Comparison of ENCODE assay signal across 20 cellular contexts in genomic region chr11:11137339-11137738, GRCh38.
A peak's percentile ranks its signal among the peaks of the same experiment; 100 is the strongest.
DNase-seq lines count a peak whose midpoint lies in the region; ATAC-seq, FAIRE-seq and TF ChIP-seq lines count a peak whose summit lies in the region.
"Had no signal": no experiment of that assay in that cellular context is flagged by ENCODE, and none has a peak within 500 bp of the region (broad histone marks: within the 10 kb centered on the region; RNA-seq: fewer than 3 reads in every experiment).

No MANE protein-coding gene starts in this region.

- H3K27ac ChIP-seq in CD4-positive, CD25-positive, alpha-beta regulatory T cell (ENCODE audit: insufficient read depth, low read length, poor library complexity, severe bottlenecking): no peak overlapping the region
- H3K27ac ChIP-seq in CD4-positive, alpha-beta memory T cell (ENCODE audit: low read depth, low read length): no peak overlapping the region
- H3K27ac ChIP-seq in OCI-LY3 (ENCODE audit: low read length) (0 out of 2 replicates have a peak overlapping the region, but pooled peaks have one; percentile 34), kidney (ENCODE audit: low read depth in 2 of 2, low read length in 2 of 2) (no peak overlapping the region)
- H3K27ac ChIP-seq: HL-60 had no signal

- H3K4me1 Mint-ChIP-seq in CD4-positive, CD25-positive, alpha-beta regulatory T cell: peaks cover 8 to 21% (median 12%) of the 10 kb centered on the region in 4 donors
- peaks cover 13 to 22% (median 18%) of the 10 kb centered on the region in 4 donors for H3K4me1 Mint-ChIP-seq in CD4-positive, alpha-beta memory T cell
- peaks cover 35% of the 10 kb centered on the region for H3K4me1 Mint-ChIP-seq in mesothelial cell of epicardium
- peaks cover 14% of the 10 kb centered on the region for H3K4me1 Mint-ChIP-seq in activated T-cell treated with anti-CD3 and anti-CD28 coated beads, Interleukin-2, amount 50 U/mL, for 4 hours (ENCODE audit: low read depth)

- CTCF ChIA-PET in CD4-positive, alpha-beta memory T cell (lab: Charles Lee; ENCODE audit: partially characterized antibody): interaction anchor here (1.0 to 5.5 kb wide), 5 partner anchors 12 to 109 kb away, joined by 3 to 35 read pairs (median 8); no protein-coding TSS in a partner anchor

- no peak overlapping the region for H3K9ac ChIP-seq in OCI-LY3 (ENCODE audit: low read length)
- no peak overlapping the region for H3K9ac ChIP-seq in kidney (ENCODE audit: low read length in 2 of 2)
- H3K9ac ChIP-seq: SK-N-SH had no signal

- H3K36me3 Mint-ChIP-seq in CD4-positive, CD25-positive, alpha-beta regulatory T cell: no peaks in the 10 kb centered on the region
- H3K36me3 Mint-ChIP-seq in CD4-positive, alpha-beta memory T cell: no peaks in the 10 kb centered on the region
- no peaks in the 10 kb centered on the region for H3K36me3 Mint-ChIP-seq in mesothelial cell of epicardium
- no peaks in the 10 kb centered on the region for H3K36me3 Mint-ChIP-seq in activated T-cell treated with anti-CD3 and anti-CD28 coated beads, Interleukin-2, amount 50 U/mL, for 4 hours (ENCODE audit: insufficient read depth)

- no peaks in the 10 kb centered on the region for H3K79me2 ChIP-seq in OCI-LY3 (ENCODE audit: low read length)

- DNase-seq in CD4-positive, CD25-positive, alpha-beta regulatory T cell: peak in 2 of 3 donors; percentile 14 to 57
- peak in 4 of 5 donors; percentile 26 to 36 (median 34) for DNase-seq in CD4-positive, alpha-beta memory T cell
- DNase-seq in mesothelial cell of epicardium (ENCODE audit: low spot score in 2 of 2, unreplicated experiment in 2 of 2) (no peak), kidney (no peak), NCI-H2171 (lab: John Stamatoyannopoulos, UW) (no peak)
- no peak for DNase-seq in activated T-cell treated with anti-CD3 and anti-CD28 coated beads, Interleukin-2, amount 50 U/mL, for 4 hours
- DNase-seq: C1 segment of cervical spinal cord, DMS153, GF-D8, H9, Karpas-422, MG63, NCI-H1092, NCI-H146, NCI-H2081, OCI-M1, SHP77, SK-N-SH had no signal

- intact Hi-C loops in CD4-positive, alpha-beta memory T cell (cut with micrococcal nuclease): loop anchor here (1.0 kb wide), 1 partner anchor 13 kb away; no protein-coding TSS in a partner anchor
- intact Hi-C loops in kidney (cut with DNase I): no loop called here

- ATAC-seq in CD4-positive, CD25-positive, alpha-beta regulatory T cell (ENCODE audit: low read depth in 2 of 2): peak in 1 of 2 donors; percentile 50
- ATAC-seq in activated T-cell treated with anti-CD3 and anti-CD28 coated beads, Interleukin-2, amount 50 U/mL, for 4 hours: no peak

- no peaks in the 10 kb centered on the region for H4K20me1 ChIP-seq in OCI-LY3 (ENCODE audit: insufficient read depth, low read length)

- H3K9me3 Mint-ChIP-seq in CD4-positive, CD25-positive, alpha-beta regulatory T cell: no peaks in the 10 kb centered on the region
- H3K9me3 Mint-ChIP-seq in CD4-positive, alpha-beta memory T cell: peaks cover 0 to 1% (median 0%) of the 10 kb centered on the region in 8 donors
- no peaks in the 10 kb centered on the region for H3K9me3 Mint-ChIP-seq in mesothelial cell of epicardium
- no peaks in the 10 kb centered on the region for H3K9me3 Mint-ChIP-seq in activated T-cell treated with anti-CD3 and anti-CD28 coated beads, Interleukin-2, amount 50 U/mL, for 4 hours
- H3K9me3 Mint-ChIP-seq: H9 had no signal

- no peaks in the 10 kb centered on the region for H3K9me3 ChIP-seq in CD4-positive, CD25-positive, alpha-beta regulatory T cell (ENCODE audit: control insufficient read depth in 2 of 2, low read length in 2 of 2)
- H3K9me3 ChIP-seq in CD4-positive, alpha-beta memory T cell (ENCODE audit: control insufficient read depth in 1 of 2, low read length in 2 of 2): no peaks in the 10 kb centered on the region
- H3K9me3 ChIP-seq in OCI-LY3 (ENCODE audit: insufficient read depth, low read length) (no peaks in the 10 kb centered on the region), kidney (ENCODE audit: control insufficient read depth in 1 of 2, low read length in 2 of 2) (no peaks in the 10 kb centered on the region)
- H3K9me3 ChIP-seq: MG63, SK-N-SH had no signal

- no peaks in the 10 kb centered on the region for H3K36me3 ChIP-seq in CD4-positive, CD25-positive, alpha-beta regulatory T cell (ENCODE audit: control insufficient read depth, insufficient read depth, low read length)
- H3K36me3 ChIP-seq in CD4-positive, alpha-beta memory T cell (ENCODE audit: insufficient read depth, low read length): no peaks in the 10 kb centered on the region
- H3K36me3 ChIP-seq in OCI-LY3 (replicated peaks; ENCODE audit: low read depth, low read length): no peaks in the 10 kb centered on the region
- H3K36me3 ChIP-seq in kidney (ENCODE audit: control insufficient read depth in 1 of 2, insufficient read depth in 2 of 2, low read length in 2 of 2): no peaks in the 10 kb centered on the region
- H3K36me3 ChIP-seq: MG63 had no signal

- H3K27me3 Mint-ChIP-seq in CD4-positive, CD25-positive, alpha-beta regulatory T cell: peaks cover 13% of the 10 kb centered on the region
- peaks cover 0 to 4% of the 10 kb centered on the region in 2 donors for H3K27me3 Mint-ChIP-seq in CD4-positive, alpha-beta memory T cell
- H3K27me3 Mint-ChIP-seq in mesothelial cell of epicardium (ENCODE audit: low read depth): no peaks in the 10 kb centered on the region
- peaks cover 5% of the 10 kb centered on the region for H3K27me3 Mint-ChIP-seq in activated T-cell treated with anti-CD3 and anti-CD28 coated beads, Interleukin-2, amount 50 U/mL, for 4 hours (ENCODE audit: low read depth)

- H3K4me1 ChIP-seq in CD4-positive, CD25-positive, alpha-beta regulatory T cell (ENCODE audit: control insufficient read depth, insufficient read depth, low read length, poor library complexity, severe bottlenecking): peaks cover 8% of the 10 kb centered on the region
- H3K4me1 ChIP-seq in CD4-positive, alpha-beta memory T cell (ENCODE audit: insufficient read depth, low read length): peaks cover 14% of the 10 kb centered on the region
- H3K4me1 ChIP-seq in OCI-LY3 (ENCODE audit: low read length) (peaks cover 8% of the 10 kb centered on the region), kidney (ENCODE audit: control insufficient read depth in 1 of 2, insufficient read depth in 1 of 2, low read depth in 1 of 2, low read length in 2 of 2) (peaks cover 3 to 4% of the 10 kb centered on the region in 2 donors)

- no peak for TF ChIP-seq CTCF in OCI-LY3 (IDR thresholded peaks at IDR 0.05; ENCODE audit: low read depth, low read length)
- no peak for TF ChIP-seq CTCF in mesothelial cell of epicardium (IDR thresholded peaks at IDR 0.05; ENCODE audit: unreplicated experiment)
- no peak for TF ChIP-seq CTCF in kidney (IDR thresholded peaks at IDR 0.05; ENCODE audit: borderline replicate concordance, extremely low read depth, insufficient read depth)

- no peak overlapping the region for H2AFZ ChIP-seq in OCI-LY3 (ENCODE audit: low read depth, low read length)

- peak overlapping the region; percentile 30 for H3K4me2 ChIP-seq in OCI-LY3 (ENCODE audit: low read length)
- H3K4me2 ChIP-seq: SK-N-SH had no signal

- no peaks in the 10 kb centered on the region for H3K27me3 ChIP-seq in CD4-positive, CD25-positive, alpha-beta regulatory T cell (ENCODE audit: control insufficient read depth, insufficient read depth, low read length)
- no peaks in the 10 kb centered on the region for H3K27me3 ChIP-seq in CD4-positive, alpha-beta memory T cell (ENCODE audit: insufficient read depth, low read length)
- peaks cover 9% of the 10 kb centered on the region for H3K27me3 ChIP-seq in OCI-LY3 (ENCODE audit: low read depth, low read length)
- H3K27me3 ChIP-seq: MG63 had no signal

- H3K4me3 ChIP-seq in CD4-positive, CD25-positive, alpha-beta regulatory T cell (ENCODE audit: low read depth, low read length): peak overlapping the region; percentile 9
- no peak overlapping the region for H3K4me3 ChIP-seq in CD4-positive, alpha-beta memory T cell (ENCODE audit: low read length in 2 of 2)
- H3K4me3 ChIP-seq in OCI-LY3 (ENCODE audit: low read length) (no peak overlapping the region), kidney (ENCODE audit: low read length in 2 of 2) (no peak overlapping the region)
- H3K4me3 ChIP-seq: MG63 had no signal

- H3K27ac Mint-ChIP-seq in CD4-positive, CD25-positive, alpha-beta regulatory T cell: peak overlapping the region; percentile 28 to 74 (median 64)
- H3K27ac Mint-ChIP-seq in CD4-positive, alpha-beta memory T cell: peak overlapping the region; percentile 23 to 87 (median 49)
- peak overlapping the region; percentile 68 for H3K27ac Mint-ChIP-seq in mesothelial cell of epicardium
- H3K27ac Mint-ChIP-seq: H9 had no signal

- peak overlapping the region in 2 of 4 donors; percentile 49 to 50 for H3K4me3 Mint-ChIP-seq in CD4-positive, CD25-positive, alpha-beta regulatory T cell
- peak overlapping the region in 7 of 8 donors; percentile 14 to 63 (median 49) for H3K4me3 Mint-ChIP-seq in CD4-positive, alpha-beta memory T cell
- H3K4me3 Mint-ChIP-seq in mesothelial cell of epicardium: no peak overlapping the region
- no peak overlapping the region for H3K4me3 Mint-ChIP-seq in activated T-cell treated with anti-CD3 and anti-CD28 coated beads, Interleukin-2, amount 50 U/mL, for 4 hours
- H3K4me3 Mint-ChIP-seq: H9 had no signal

- POLR2A ChIA-PET in CD4-positive, alpha-beta memory T cell (lab: Charles Lee; ENCODE audit: partially characterized antibody): interaction anchor here (0.7 to 1.2 kb wide), 2 partner anchors 12 to 16 kb away, joined by 4 to 15 read pairs; no protein-coding TSS in a partner anchor

- FAIRE-seq in kidney (lab: Jason Lieb, UNC): no peak

Comparison
In these comparisons a context has a peak if more than half of its experiments do, and no peak if none do; other contexts are left out.
1. DNase-seq: peak in CD4-positive, CD25-positive, alpha-beta regulatory T cell (2 of 3) and CD4-positive, alpha-beta memory T cell (4 of 5); none in mesothelial cell of epicardium (0 of 2), kidney (single experiment), NCI-H2171 (single experiment) and activated T-cell treated with anti-CD3 and anti-CD28 coated beads, Interleukin-2, amount 50 U/mL, for 4 hours (single experiment).
2. H3K4me3 Mint-ChIP-seq: peak in CD4-positive, alpha-beta memory T cell (7 of 8); none in mesothelial cell of epicardium (single experiment) and activated T-cell treated with anti-CD3 and anti-CD28 coated beads, Interleukin-2, amount 50 U/mL, for 4 hours (single experiment).
3. Peak in every context shown above with its lines, with median percentiles within 50 percentile points of each other: H3K27ac Mint-ChIP-seq.